Comparison of ENCODE assay signal across 10 cellular contexts in genomic region chr7:36208997-36209813, GRCh38. TPM values are rescaled to one million over a fixed set of nuclear protein-coding genes. Genes with fewer than 3 reads are reported as not detected.
A peak's percentile ranks its signal among the peaks of the same experiment; 100 is the strongest.
DNase-seq lines count a peak whose midpoint lies in the region; ATAC-seq and TF ChIP-seq lines count a peak whose summit lies in the region.
"Had no signal": no experiment of that assay in that cellular context is flagged by ENCODE, and none has a peak within 500 bp of the region (broad histone marks: within the 10 kb centered on the region; RNA-seq: fewer than 3 reads in every experiment).

No MANE protein-coding gene starts in this region.

- no peak for TF ChIP-seq CTCF in fibroblast of mammary gland (conservative IDR thresholded peaks at IDR 0.05; ENCODE audit: control insufficient read depth, insufficient read depth, low read depth, low read length)

- H3K4me1 Mint-ChIP-seq in stimulated activated effector memory CD8-positive, alpha-beta T cell treated with anti-CD3 and anti-CD28 coated beads, Interleukin-12 subunit alpha, Interleukin-12 subunit beta, amount 100 ng/mL, for 72 hours: peaks cover 46% of the 10 kb centered on the region
- no peaks in the 10 kb centered on the region for H3K4me1 Mint-ChIP-seq in stimulated activated memory B cell treated with anti-CD40 and anti-IgM and Interleukin-4, amounts not matched to agents 10 μg/mL and 1 μg/mL and 100 μg/mL, for 72 hours

- peak; percentile 35 for DNase-seq in DMS 273 (lab: John Stamatoyannopoulos, UW; ENCODE audit: unreplicated experiment)
- no peak for DNase-seq in DMS 273 treated with DMSO at 0.1 percent for 48 hours (lab: John Stamatoyannopoulos, UW)
- DNase-seq in SK-MEL-5 (ENCODE audit: low read depth, low spot score): peak; percentile 62
- DNase-seq in fibroblast of mammary gland (ENCODE audit: low read depth): peak; percentile 26
- no peak for DNase-seq in stimulated activated effector memory CD8-positive, alpha-beta T cell treated with anti-CD3 and anti-CD28 coated beads, Interleukin-12 subunit alpha, Interleukin-12 subunit beta, amount 100 ng/mL, for 72 hours (ENCODE audit: low spot score in 2 of 2)
- no peak for DNase-seq in activated CD8-positive, alpha-beta memory T cell treated with anti-CD3 and anti-CD28 coated beads for 24 hours

- H3K4me3 ChIP-seq in fibroblast of mammary gland (ENCODE audit: control insufficient read depth, low read depth, low read length): no peak overlapping the region

- in situ Hi-C loops in SK-MEL-5 (cut with HindIII; ENCODE audit: low pct_unique_long_range_greater_than_20kb, low sequenced_read_pairs): no loop called here

- peak overlapping the region; percentile 83 for H3K27ac Mint-ChIP-seq in stimulated activated effector memory CD8-positive, alpha-beta T cell treated with anti-CD3 and anti-CD28 coated beads, Interleukin-12 subunit alpha, Interleukin-12 subunit beta, amount 100 ng/mL, for 72 hours
- no peak overlapping the region for H3K27ac Mint-ChIP-seq in stimulated activated memory B cell treated with anti-CD40 and anti-IgM and Interleukin-4, amounts not matched to agents 10 μg/mL and 1 μg/mL and 100 μg/mL, for 72 hours
- H3K27ac Mint-ChIP-seq: activated naive CD4-positive, alpha-beta T cell treated with anti-CD3 and anti-CD28 coated beads, Interleukin-2, amount 50 U/mL, for 24 hours had no signal

- H3K9me3 Mint-ChIP-seq in stimulated activated effector memory CD8-positive, alpha-beta T cell treated with anti-CD3 and anti-CD28 coated beads, Interleukin-12 subunit alpha, Interleukin-12 subunit beta, amount 100 ng/mL, for 72 hours: no peaks in the 10 kb centered on the region
- H3K9me3 Mint-ChIP-seq in stimulated activated memory B cell treated with anti-CD40 and anti-IgM and Interleukin-4, amounts not matched to agents 10 μg/mL and 1 μg/mL and 100 μg/mL, for 72 hours: no peaks in the 10 kb centered on the region
- H3K9me3 Mint-ChIP-seq: activated naive CD4-positive, alpha-beta T cell treated with anti-CD3 and anti-CD28 coated beads, Interleukin-2, amount 50 U/mL, for 24 hours had no signal

- H3K27me3 Mint-ChIP-seq in stimulated activated memory B cell treated with anti-CD40 and anti-IgM and Interleukin-4, amounts not matched to agents 10 μg/mL and 1 μg/mL and 100 μg/mL, for 72 hours: peaks cover 1% of the 10 kb centered on the region
- H3K27me3 Mint-ChIP-seq: activated naive CD4-positive, alpha-beta T cell treated with anti-CD3 and anti-CD28 coated beads, Interleukin-2, amount 50 U/mL, for 24 hours had no signal

- ATAC-seq in stimulated activated effector memory CD8-positive, alpha-beta T cell treated with anti-CD3 and anti-CD28 coated beads, Interleukin-12 subunit alpha, Interleukin-12 subunit beta, amount 100 ng/mL, for 72 hours: peak; percentile 81
- ATAC-seq in stimulated activated memory B cell treated with anti-CD40 and anti-IgM and Interleukin-4, amounts not matched to agents 10 μg/mL and 1 μg/mL and 100 μg/mL, for 72 hours: no peak
- no peak for ATAC-seq in GM18861 (IDR thresholded peaks at IDR 0.05; ENCODE audit: unreplicated experiment)
- ATAC-seq: WTC11 had no signal

- H3K36me3 Mint-ChIP-seq in stimulated activated effector memory CD8-positive, alpha-beta T cell treated with anti-CD3 and anti-CD28 coated beads, Interleukin-12 subunit alpha, Interleukin-12 subunit beta, amount 100 ng/mL, for 72 hours: no peaks in the 10 kb centered on the region
- no peaks in the 10 kb centered on the region for H3K36me3 Mint-ChIP-seq in stimulated activated memory B cell treated with anti-CD40 and anti-IgM and Interleukin-4, amounts not matched to agents 10 μg/mL and 1 μg/mL and 100 μg/mL, for 72 hours

- no peak overlapping the region for H3K4me3 Mint-ChIP-seq in stimulated activated effector memory CD8-positive, alpha-beta T cell treated with anti-CD3 and anti-CD28 coated beads, Interleukin-12 subunit alpha, Interleukin-12 subunit beta, amount 100 ng/mL, for 72 hours
- H3K4me3 Mint-ChIP-seq in stimulated activated memory B cell treated with anti-CD40 and anti-IgM and Interleukin-4, amounts not matched to agents 10 μg/mL and 1 μg/mL and 100 μg/mL, for 72 hours: no peak overlapping the region
- H3K4me3 Mint-ChIP-seq: activated naive CD4-positive, alpha-beta T cell treated with anti-CD3 and anti-CD28 coated beads, Interleukin-2, amount 50 U/mL, for 24 hours; WTC11 had no signal

RNA-seq across cellular contexts. Expression of gene EEPD1, which starts 56.2 kb away (rescaled TPM):
- total RNA-seq in SK-MEL-5 (2014; rRNA removed; shearing (Covaris generic)): 28.5 and 36.7 TPM in 2 replicates
- polyA plus RNA-seq in SK-MEL-5 (2015; cell fraction: cytosol; rRNA removed): 25.6 and 40.1 TPM in 2 replicates
- 6.8 and 15.1 TPM in 2 replicates for polyA plus RNA-seq in SK-MEL-5 (2015; cell fraction: nucleus; rRNA removed)

Comparison
In these comparisons a context has a peak if more than half of its experiments do, and no peak if none do; other contexts are left out.
1. DNase-seq: peak in DMS 273 (single experiment), SK-MEL-5 (single experiment) and fibroblast of mammary gland (single experiment); none in DMS 273 treated with DMSO at 0.1 percent for 48 hours (single experiment), stimulated activated effector memory CD8-positive, alpha-beta T cell treated with anti-CD3 and anti-CD28 coated beads, Interleukin-12 subunit alpha, Interleukin-12 subunit beta, amount 100 ng/mL, for 72 hours (0 of 2) and activated CD8-positive, alpha-beta memory T cell treated with anti-CD3 and anti-CD28 coated beads for 24 hours (single experiment).